In the genomic region with DNA sequence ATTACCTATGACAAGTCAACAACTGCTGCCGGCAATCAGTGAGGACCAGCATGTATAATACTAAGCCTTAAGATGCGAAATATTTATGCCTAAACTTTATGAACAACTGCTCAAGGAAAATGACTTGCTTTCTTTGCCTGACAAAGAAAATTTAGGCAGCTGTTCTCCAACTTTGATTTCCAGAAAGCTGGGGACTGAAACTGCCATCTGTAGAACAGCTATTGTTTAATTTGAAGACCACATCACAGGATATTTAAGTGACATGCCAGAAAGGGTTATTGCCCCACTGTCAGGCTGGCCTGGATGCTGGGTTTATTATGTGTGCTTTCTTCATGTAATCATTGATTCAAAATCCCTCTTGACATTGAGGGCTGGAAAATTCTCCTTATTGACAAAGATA, we compare ENCODE assay signal across 29 cellular contexts.
DNase-seq lines count a peak whose midpoint lies in the region; ATAC-seq, FAIRE-seq and TF ChIP-seq lines count a peak whose summit lies in the region.
"Had no signal": no experiment of that assay in that cellular context is flagged by ENCODE, and none has a peak within 500 bp of the region (broad histone marks: within the 10 kb centered on the region; RNA-seq: fewer than 3 reads in every experiment).

No MANE protein-coding gene starts in this region.

- TF ChIP-seq RAD21 in HepG2 (CRISPR knock-in tag; IDR thresholded peaks at IDR 0.05): no peak

- H3K36me3 ChIP-seq in CD8-positive, alpha-beta memory T cell (ENCODE audit: insufficient read depth, low read length): no peaks in the 10 kb centered on the region
- H3K36me3 ChIP-seq in fibroblast of lung (ENCODE audit: control insufficient read depth, insufficient read depth, low read length) (no peaks in the 10 kb centered on the region), HepG2 (replicated peaks in 1 of 2; ENCODE audit: control insufficient read depth in 1 of 2, insufficient read depth in 2 of 2, low read length in 2 of 2) (no peaks in the 10 kb centered on the region)
- H3K36me3 ChIP-seq: cardiac muscle cell, left ventricle myocardium inferior, neural progenitor cell, right lobe of liver had no signal

- TF ChIP-seq EP300 in HepG2 (IDR thresholded peaks at IDR 0.05; ENCODE audit: low read depth in 2 of 2, low read length in 2 of 2): no peak
- TF ChIP-seq EP300 in HepG2 (CRISPR knock-in tag; IDR thresholded peaks at IDR 0.05; ENCODE audit: borderline replicate concordance): no peak

- CTCF ChIA-PET in CD8-positive, alpha-beta memory T cell (lab: Charles Lee): no interaction called here
- CTCF ChIA-PET in activated CD4-positive, alpha-beta memory T cell treated with anti-CD3 and anti-CD28 coated beads, Interleukin-2, amount 10 ng/mL, durations not matched to agents 7 days and 5 days (lab: Charles Lee): no interaction called here
- CTCF ChIA-PET in HepG2 (lab: Yijun Ruan, JAX; ENCODE audit: low intra/inter-chr PET ratio, low total read pairs): no interaction called here

- H3K4me1 ChIP-seq in CD8-positive, alpha-beta memory T cell (ENCODE audit: insufficient read depth, low read length): peaks cover 4% of the 10 kb centered on the region
- H3K4me1 ChIP-seq in fibroblast of lung (ENCODE audit: control insufficient read depth, extremely low read depth, insufficient read depth, low read length): peaks cover 20% of the 10 kb centered on the region
- no peaks in the 10 kb centered on the region for H3K4me1 ChIP-seq in HepG2 (ENCODE audit: insufficient read depth, low read length)
- H3K4me1 ChIP-seq: right lobe of liver had no signal

- 2% methylated on average over 2 of the region's 2 CpGs for WGBS in HepG2 (ENCODE audit: low lambda C conversion rate)

- H3K4me2 ChIP-seq in fibroblast of lung (ENCODE audit: extremely low read depth, insufficient read depth, low read length) (peak overlapping the region; percentile 25), HepG2 (ENCODE audit: low read depth, low read length) (no peak overlapping the region)
- H3K4me2 ChIP-seq: neural progenitor cell had no signal

- H3K27ac Mint-ChIP-seq in CD8-positive, alpha-beta memory T cell: peak overlapping the region in 6 of 8 donors; percentile 25 to 87 (median 67)
- peak overlapping the region; percentile 50 for H3K27ac Mint-ChIP-seq in activated CD4-positive, alpha-beta memory T cell treated with anti-CD3 and anti-CD28 coated beads, Interleukin-2, amount 10 ng/mL, durations not matched to agents 7 days and 5 days
- H3K27ac Mint-ChIP-seq: CD4-positive, alpha-beta T cell; IgD-negative memory B cell; stimulated activated naive CD8-positive, alpha-beta T cell treated with anti-CD3 and anti-CD28 coated beads, Interleukin-15, amount 100 ng/mL, for 72 hours had no signal

- no peak for TF ChIP-seq POLR2A in HepG2 (IDR thresholded peaks at IDR 0.05; ENCODE audit: insufficient read depth in 1 of 2, low read depth in 2 of 2, low read length in 2 of 2)

- DNase-seq in CD8-positive, alpha-beta memory T cell: no peak
- DNase-seq in activated CD4-positive, alpha-beta memory T cell treated with anti-CD3 and anti-CD28 coated beads, Interleukin-2, amount 10 ng/mL, durations not matched to agents 7 days and 5 days: no peak
- no peak for DNase-seq in fibroblast of lung (ENCODE audit: low read depth in 2 of 2)
- peak; percentile 49 for DNase-seq in pons (ENCODE audit: low spot score)
- no peak for DNase-seq in mesenteric fat pad (ENCODE audit: low spot score)
- no peak for DNase-seq in activated effector memory CD4-positive, alpha-beta T cell treated with anti-CD3 and anti-CD28 coated beads, Interleukin-2, amount 50 U/mL, for 16 hours
- no peak for DNase-seq in HepG2 (ENCODE audit: low spot score)
- DNase-seq in GM19238 (ENCODE audit: insufficient read length, low spot score): no peak
- DNase-seq: activated CD4-positive, alpha-beta T cell treated with anti-CD3 and anti-CD28 coated beads, Interleukin-2, amount 50 U/mL, for 4 hours; activated CD4-positive, CD25-positive, alpha-beta regulatory T cell; activated naive CD4-positive, alpha-beta T cell treated with Interleukin-2 at 50 U/mL for 16 hours; activated T-cell treated with anti-CD3 and anti-CD28 coated beads for 4 hours; CD4-positive, alpha-beta T cell; DMS 273 treated with DMSO at 0.1 percent for 48 hours; foreskin melanocyte; left ventricle myocardium inferior; NCI-H1436; NCI-H2171; NCI-H524; right lobe of liver; SHP77 treated with DMSO at 0.1 percent for 48 hours; stimulated activated CD4-positive, alpha-beta T cell treated with anti-CD3 and anti-CD28 coated beads, Interleukin-15, amount 100 ng/mL, for 24 hours; stimulated activated naive CD8-positive, alpha-beta T cell treated with anti-CD3 and anti-CD28 coated beads, Interleukin-15, amount 100 ng/mL, for 72 hours; SW 1271; trophoblast cell had no signal

- H3K4me3 Mint-ChIP-seq in CD8-positive, alpha-beta memory T cell: peak overlapping the region in 6 of 7 donors; percentile 3 to 85 (median 70)
- peak overlapping the region; percentile 33 for H3K4me3 Mint-ChIP-seq in activated CD4-positive, alpha-beta memory T cell treated with anti-CD3 and anti-CD28 coated beads, Interleukin-2, amount 10 ng/mL, durations not matched to agents 7 days and 5 days
- H3K4me3 Mint-ChIP-seq: CD4-positive, alpha-beta T cell; IgD-negative memory B cell; stimulated activated naive CD8-positive, alpha-beta T cell treated with anti-CD3 and anti-CD28 coated beads, Interleukin-15, amount 100 ng/mL, for 72 hours had no signal

- TF ChIP-seq CTCF in fibroblast of lung (conservative IDR thresholded peaks at IDR 0.05 in 1 of 2, IDR thresholded peaks at IDR 0.05 in 1 of 2; ENCODE audit: low read depth in 1 of 2, low read length in 2 of 2) (no peak), HepG2 (CRISPR knock-in tag; IDR thresholded peaks at IDR 0.05) (no peak)

- intact Hi-C loops in HepG2 (cut with micrococcal nuclease; ENCODE audit: unreplicated experiment): no loop called here

- FAIRE-seq in HepG2 (lab: Jason Lieb, UNC): no peak
- FAIRE-seq: GM19239 had no signal

- BruUV-seq in HepG2 (replicated peaks; lab: Mats Ljungman, UMichigan): no TSS peak

- no peaks in the 10 kb centered on the region for H3K9me3 Mint-ChIP-seq in CD8-positive, alpha-beta memory T cell
- H3K9me3 Mint-ChIP-seq in activated CD4-positive, alpha-beta memory T cell treated with anti-CD3 and anti-CD28 coated beads, Interleukin-2, amount 10 ng/mL, durations not matched to agents 7 days and 5 days: no peaks in the 10 kb centered on the region
- H3K9me3 Mint-ChIP-seq: CD4-positive, alpha-beta T cell; IgD-negative memory B cell; neural progenitor cell; stimulated activated naive CD8-positive, alpha-beta T cell treated with anti-CD3 and anti-CD28 coated beads, Interleukin-15, amount 100 ng/mL, for 72 hours had no signal

- no peaks in the 10 kb centered on the region for H3K9me3 ChIP-seq in CD8-positive, alpha-beta memory T cell (ENCODE audit: low read length)
- H3K9me3 ChIP-seq in fibroblast of lung (ENCODE audit: control insufficient read depth, insufficient read depth, low read depth, low read length) (no peaks in the 10 kb centered on the region), HepG2 (ENCODE audit: low read length) (no peaks in the 10 kb centered on the region)
- H3K9me3 ChIP-seq: left ventricle myocardium inferior, right lobe of liver had no signal

- H4K20me1 ChIP-seq in fibroblast of lung (ENCODE audit: control insufficient read depth, extremely low read depth, insufficient read depth, low read length): no peaks in the 10 kb centered on the region
- H4K20me1 ChIP-seq in HepG2 (ENCODE audit: insufficient read depth, low read length): no peaks in the 10 kb centered on the region

- H3K79me2 ChIP-seq in fibroblast of lung (ENCODE audit: control insufficient read depth, insufficient read depth, low read length): no peaks in the 10 kb centered on the region
- H3K79me2 ChIP-seq in HepG2 (ENCODE audit: insufficient read depth, low read length): no peaks in the 10 kb centered on the region

- H3K4me3 ChIP-seq in CD8-positive, alpha-beta memory T cell (ENCODE audit: low read length): no peak overlapping the region
- H3K4me3 ChIP-seq in fibroblast of lung (replicated peaks in 1 of 4; ENCODE audit: control extremely low read depth in 1 of 4, insufficient read depth in 1 of 4, low read depth in 3 of 4, low read length in 4 of 4) (peak overlapping the region; percentile 8 to 50 (median 24)), HepG2 (replicated peaks in 1 of 3; ENCODE audit: insufficient read depth in 1 of 3, low read depth in 2 of 3, low read length in 3 of 3) (no peak overlapping the region)
- H3K4me3 ChIP-seq: cardiac muscle cell, left ventricle myocardium inferior, neural progenitor cell, right lobe of liver had no signal

- no peak for ATAC-seq in HepG2
- ATAC-seq: right lobe of liver; stimulated activated naive CD8-positive, alpha-beta T cell treated with anti-CD3 and anti-CD28 coated beads, Interleukin-15, amount 100 ng/mL, for 72 hours had no signal

- no peaks in the 10 kb centered on the region for H3K36me3 Mint-ChIP-seq in CD8-positive, alpha-beta memory T cell
- peaks cover 3% of the 10 kb centered on the region for H3K36me3 Mint-ChIP-seq in activated CD4-positive, alpha-beta memory T cell treated with anti-CD3 and anti-CD28 coated beads, Interleukin-2, amount 10 ng/mL, durations not matched to agents 7 days and 5 days (ENCODE audit: low read depth)
- H3K36me3 Mint-ChIP-seq: IgD-negative memory B cell, neural progenitor cell had no signal

- POLR2A ChIA-PET in CD8-positive, alpha-beta memory T cell (lab: Charles Lee): no interaction called here
- POLR2A ChIA-PET in activated CD4-positive, alpha-beta memory T cell treated with anti-CD3 and anti-CD28 coated beads, Interleukin-2, amount 10 ng/mL, durations not matched to agents 7 days and 5 days (lab: Charles Lee): no interaction called here
- POLR2A ChIA-PET in HepG2 (lab: Yijun Ruan, JAX): no interaction called here

- H2AFZ ChIP-seq in fibroblast of lung (ENCODE audit: low read length): no peak overlapping the region
- H2AFZ ChIP-seq in HepG2 (ENCODE audit: low read length): no peak overlapping the region
- H2AFZ ChIP-seq: neural progenitor cell had no signal

- in situ Hi-C loops in HepG2 (cut with HindIII; ENCODE audit: extremely low pct_ligation_motif_present, low pct_unique_long_range_greater_than_20kb): no loop called here

- H3K27me3 ChIP-seq in CD8-positive, alpha-beta memory T cell (ENCODE audit: insufficient read depth, low read length, poor library complexity, severe bottlenecking): no peaks in the 10 kb centered on the region
- H3K27me3 ChIP-seq in fibroblast of lung (ENCODE audit: control insufficient read depth, insufficient read depth, low read length) (no peaks in the 10 kb centered on the region), HepG2 (ENCODE audit: control insufficient read depth in 1 of 2, insufficient read depth in 2 of 2, low read length in 2 of 2) (no peaks in the 10 kb centered on the region)
- H3K27me3 ChIP-seq: cardiac muscle cell, neural progenitor cell, right lobe of liver had no signal

- H3K4me1 Mint-ChIP-seq in CD8-positive, alpha-beta memory T cell: peaks cover 16 to 44% (median 42%) of the 10 kb centered on the region in 3 donors
- H3K4me1 Mint-ChIP-seq in activated CD4-positive, alpha-beta memory T cell treated with anti-CD3 and anti-CD28 coated beads, Interleukin-2, amount 10 ng/mL, durations not matched to agents 7 days and 5 days: peaks cover 46% of the 10 kb centered on the region
- H3K4me1 Mint-ChIP-seq: stimulated activated naive CD8-positive, alpha-beta T cell treated with anti-CD3 and anti-CD28 coated beads, Interleukin-15, amount 100 ng/mL, for 72 hours had no signal

- H3K9ac ChIP-seq in fibroblast of lung (ENCODE audit: insufficient read depth, low read length) (no peak overlapping the region), HepG2 (ENCODE audit: insufficient read depth, low read depth, low read length) (no peak overlapping the region)
- H3K9ac ChIP-seq: neural progenitor cell had no signal

- no peak overlapping the region for H3K27ac ChIP-seq in CD8-positive, alpha-beta memory T cell (ENCODE audit: low read depth, low read length)
- H3K27ac ChIP-seq in fibroblast of lung (ENCODE audit: insufficient read depth, low read length) (no peak overlapping the region), HepG2 (ENCODE audit: extremely low read length, insufficient read depth, low read length) (no peak overlapping the region)
- H3K27ac ChIP-seq: cardiac muscle cell, left ventricle myocardium inferior, neural progenitor cell, right lobe of liver had no signal

- no peaks in the 10 kb centered on the region for H3K27me3 Mint-ChIP-seq in CD8-positive, alpha-beta memory T cell
- peaks cover 11% of the 10 kb centered on the region for H3K27me3 Mint-ChIP-seq in activated CD4-positive, alpha-beta memory T cell treated with anti-CD3 and anti-CD28 coated beads, Interleukin-2, amount 10 ng/mL, durations not matched to agents 7 days and 5 days

Comparison
In these comparisons a context has a peak if more than half of its experiments do, and no peak if none do; other contexts are left out.
1. H3K4me3 ChIP-seq: peak in fibroblast of lung (4 of 4); none in CD8-positive, alpha-beta memory T cell (single experiment) and HepG2 (0 of 3).